Comparison of ENCODE assay signal across 8 cellular contexts in genomic region chr20:62366370-62367135, GRCh38. TPM values are rescaled to one million over a fixed set of nuclear protein-coding genes. Genes with fewer than 3 reads are reported as not detected.
A peak's percentile ranks its signal among the peaks of the same experiment; 100 is the strongest.
DNase-seq lines count a peak whose midpoint lies in the region; ATAC-seq and TF ChIP-seq lines count a peak whose summit lies in the region.

No MANE protein-coding gene starts in this region.

- H3K36me3 ChIP-seq in OCI-LY1 (ENCODE audit: insufficient read depth, low read length) (no peaks in the 10 kb centered on the region), esophagus squamous epithelium (peaks cover 0 to 10% (median 0%) of the 10 kb centered on the region in 3 donors), neural progenitor cell (no peaks in the 10 kb centered on the region)

- no peaks in the 10 kb centered on the region for H4K20me1 ChIP-seq in OCI-LY1 (ENCODE audit: insufficient read depth, low read length)
- H4K20me1 ChIP-seq in neural progenitor cell (ENCODE audit: low read depth) = peaks cover 51% of the 10 kb centered on the region

- no peaks in the 10 kb centered on the region for H3K9me2 ChIP-seq in OCI-LY1 (ENCODE audit: low read depth, low read length)

- no peaks in the 10 kb centered on the region for H3K9me3 ChIP-seq in OCI-LY1 (ENCODE audit: low read length)
- no peaks in the 10 kb centered on the region for H3K9me3 ChIP-seq in esophagus squamous epithelium
- H3K9me3 ChIP-seq in neural progenitor cell (ENCODE audit: low read depth) = no peaks in the 10 kb centered on the region

- ATAC-seq in GM21381 (IDR thresholded peaks at IDR 0.05; ENCODE audit: unreplicated experiment) = peak; percentile 19
- no peak for ATAC-seq in GM19023 (IDR thresholded peaks at IDR 0.05; ENCODE audit: unreplicated experiment)

- H3F3A ChIP-seq in OCI-LY1 (ENCODE audit: insufficient read depth, low read length) (no peaks in the 10 kb centered on the region), neural progenitor cell (ENCODE audit: low read depth) (peaks cover 68% of the 10 kb centered on the region)

- H2AFZ ChIP-seq in OCI-LY1 (ENCODE audit: low read length) (no peak overlapping the region), neural progenitor cell (replicated peaks) (no peak overlapping the region)

- H3K36me3 Mint-ChIP-seq in neural progenitor cell = no peaks in the 10 kb centered on the region
- H3K36me3 Mint-ChIP-seq in activated T-helper 2 cell treated with anti-CD3 and anti-CD28 coated beads, Interferon-gamma antibody, Interleukin-2, Interleukin-4, amounts not matched to agents 10 μg/mL and 5 μg/mL and 100 μg/mL, durations not matched to agents 14 hours and 24 hours and 36 hours (ENCODE audit: low read depth) = no peaks in the 10 kb centered on the region

- H3K4me1 Mint-ChIP-seq in neural progenitor cell = peaks cover 33% of the 10 kb centered on the region
- H3K4me1 Mint-ChIP-seq in activated T-helper 2 cell treated with anti-CD3 and anti-CD28 coated beads, Interferon-gamma antibody, Interleukin-2, Interleukin-4, amounts not matched to agents 10 μg/mL and 5 μg/mL and 100 μg/mL, durations not matched to agents 14 hours and 24 hours and 36 hours (ENCODE audit: low read depth) = peaks cover 4% of the 10 kb centered on the region

- TF ChIP-seq CTCF in OCI-LY1 (IDR thresholded peaks at IDR 0.05; ENCODE audit: low read length) (no peak), esophagus squamous epithelium (IDR thresholded peaks at IDR 0.05) (no peak), neural progenitor cell (IDR thresholded peaks at IDR 0.05) (no peak)

- H3K27ac ChIP-seq in OCI-LY1 (ENCODE audit: low read depth, low read length, poor library complexity, severe bottlenecking) (no peak overlapping the region), esophagus squamous epithelium (peak overlapping the region; percentile 85 to 99 (median 97)), neural progenitor cell (peak overlapping the region; percentile 53)

- H3K27me3 ChIP-seq in OCI-LY1 (ENCODE audit: insufficient read depth, low read length) (peaks cover 22% of the 10 kb centered on the region; the same call in 1 of the 2 replicates), esophagus squamous epithelium (peaks cover 0 to 30% (median 0%) of the 10 kb centered on the region in 4 donors), neural progenitor cell (no peaks in the 10 kb centered on the region)

- H3K4me2 ChIP-seq in OCI-LY1 (ENCODE audit: low read length) = peak overlapping the region; percentile 84
- H3K4me2 ChIP-seq in neural progenitor cell = peak overlapping the region; percentile 95

- TF ChIP-seq POLR2A in esophagus squamous epithelium (IDR thresholded peaks at IDR 0.05) = no peak

- 0% methylated on average over 2 of the region's 72 CpGs; no CpG with 5 or more reads in 1 of the 2 donors for whole genome bisulfite sequencing in esophagus squamous epithelium, 2 donors

- H3K27ac Mint-ChIP-seq in neural progenitor cell = no peak overlapping the region
- H3K27ac Mint-ChIP-seq in activated T-helper 2 cell treated with anti-CD3 and anti-CD28 coated beads, Interferon-gamma antibody, Interleukin-2, Interleukin-4, amounts not matched to agents 10 μg/mL and 5 μg/mL and 100 μg/mL, durations not matched to agents 14 hours and 24 hours and 36 hours = no peak overlapping the region

- no peak for DNase-seq in esophagus squamous epithelium (lab: John Stamatoyannopoulos, UW)
- DNase-seq in neural progenitor cell (ENCODE audit: low spot score) = peak; percentile 89
- no peak for DNase-seq in activated T-helper 2 cell treated with anti-CD3 and anti-CD28 coated beads, Interferon-gamma antibody, Interleukin-2, Interleukin-4, amounts not matched to agents 10 μg/mL and 5 μg/mL and 100 μg/mL, durations not matched to agents 14 hours and 24 hours and 36 hours (ENCODE audit: low spot score)
- no peak for DNase-seq in NK-92 treated with Interleukin-12 subunit alpha and Interleukin-12 subunit beta, amount 100 ng/mL, for 24 hours (lab: John Stamatoyannopoulos, UW)
- DNase-seq in activated CD4-positive, alpha-beta T cell treated with anti-CD3 and anti-CD28 coated beads for 48 hours = no peak

- H3K9me3 Mint-ChIP-seq in neural progenitor cell = no peaks in the 10 kb centered on the region
- no peaks in the 10 kb centered on the region for H3K9me3 Mint-ChIP-seq in activated T-helper 2 cell treated with anti-CD3 and anti-CD28 coated beads, Interferon-gamma antibody, Interleukin-2, Interleukin-4, amounts not matched to agents 10 μg/mL and 5 μg/mL and 100 μg/mL, durations not matched to agents 14 hours and 24 hours and 36 hours

- intact Hi-C loops in esophagus squamous epithelium (cut with DNase I) = no loop called here
- intact Hi-C loops in activated T-helper 2 cell treated with anti-CD3 and anti-CD28 coated beads, Interferon-gamma antibody, Interleukin-2, Interleukin-4, amounts not matched to agents 10 μg/mL and 5 μg/mL and 100 μg/mL, durations not matched to agents 14 hours and 24 hours and 36 hours (cut with micrococcal nuclease) = no loop called here

- H3K9ac ChIP-seq in OCI-LY1 (ENCODE audit: low read length) = peak overlapping the region; percentile 63
- H3K9ac ChIP-seq in neural progenitor cell = peak overlapping the region; percentile 75

- peak overlapping the region; percentile 76 for H3K4me3 Mint-ChIP-seq in neural progenitor cell
- H3K4me3 Mint-ChIP-seq in activated T-helper 2 cell treated with anti-CD3 and anti-CD28 coated beads, Interferon-gamma antibody, Interleukin-2, Interleukin-4, amounts not matched to agents 10 μg/mL and 5 μg/mL and 100 μg/mL, durations not matched to agents 14 hours and 24 hours and 36 hours (ENCODE audit: low read depth) = no peak overlapping the region

- H3K4me3 ChIP-seq in OCI-LY1 (ENCODE audit: low read depth, low read length, poor library complexity, severe bottlenecking) = peak overlapping the region; percentile 65
- H3K4me3 ChIP-seq in esophagus squamous epithelium = peak overlapping the region; percentile 69 to 95 (median 90)
- peak overlapping the region; percentile 98 for H3K4me3 ChIP-seq in neural progenitor cell

- peaks cover 16% of the 10 kb centered on the region for H3K4me1 ChIP-seq in OCI-LY1 (ENCODE audit: insufficient read depth, low read length, severe bottlenecking)
- H3K4me1 ChIP-seq in esophagus squamous epithelium = peaks cover 84 to 98% (median 93%) of the 10 kb centered on the region in 3 donors
- H3K4me1 ChIP-seq in neural progenitor cell = peaks cover 77% of the 10 kb centered on the region

- H3K27me3 Mint-ChIP-seq in neural progenitor cell (ENCODE audit: insufficient read depth, low read depth) = peaks cover 4% of the 10 kb centered on the region
- peaks cover 26% of the 10 kb centered on the region for H3K27me3 Mint-ChIP-seq in activated T-helper 2 cell treated with anti-CD3 and anti-CD28 coated beads, Interferon-gamma antibody, Interleukin-2, Interleukin-4, amounts not matched to agents 10 μg/mL and 5 μg/mL and 100 μg/mL, durations not matched to agents 14 hours and 24 hours and 36 hours (ENCODE audit: low read depth)

- no peaks in the 10 kb centered on the region for H3K79me2 ChIP-seq in OCI-LY1 (ENCODE audit: insufficient read depth, low read length)
- H3K79me2 ChIP-seq in neural progenitor cell (ENCODE audit: low read depth) = peaks cover 55% of the 10 kb centered on the region

RNA-seq across cellular contexts. Expression of gene LAMA5, which starts 0.6 kb away (rescaled TPM):
- total RNA-seq in esophagus squamous epithelium (100 to 1,000 TPM in 2 of 4 donors, 10 to 100 TPM in 2; 60.4 to 127 (median 98.9) TPM), neural progenitor cell (ENCODE audit: low replicate concordance) (12.1 and 63.9 TPM in 2 replicates)
- 3.1 and 3.9 TPM in 2 replicates for total RNA-seq in activated T-helper 2 cell treated with anti-CD3 and anti-CD28 coated beads, Interferon-gamma antibody, Interleukin-2, Interleukin-4, amounts not matched to agents 10 μg/mL and 5 μg/mL and 100 μg/mL, durations not matched to agents 14 hours and 24 hours and 36 hours

RNA-seq across cellular contexts. Expression of gene RPS21, which starts 20.4 kb away (rescaled TPM):
- 1,000 to 10,000 TPM in 3 of 4 donors, 100 to 1,000 TPM in 1; 819 to 3,701 (median 3,102) TPM for total RNA-seq in esophagus squamous epithelium
- 1,629 and 1,765 TPM in 2 replicates for total RNA-seq in neural progenitor cell (ENCODE audit: low replicate concordance)
- 2,020 and 2,085 TPM in 2 replicates for total RNA-seq in activated T-helper 2 cell treated with anti-CD3 and anti-CD28 coated beads, Interferon-gamma antibody, Interleukin-2, Interleukin-4, amounts not matched to agents 10 μg/mL and 5 μg/mL and 100 μg/mL, durations not matched to agents 14 hours and 24 hours and 36 hours

RNA-seq across cellular contexts. Expression of gene CABLES2, which starts 40.5 kb away (rescaled TPM):
- 1 to 10 TPM; 2.0 to 3.8 (median 2.2) TPM for total RNA-seq in esophagus squamous epithelium
- 8.1 and 13.8 TPM in 2 replicates for total RNA-seq in neural progenitor cell (ENCODE audit: low replicate concordance)
- 12.5 and 12.6 TPM in 2 replicates for total RNA-seq in activated T-helper 2 cell treated with anti-CD3 and anti-CD28 coated beads, Interferon-gamma antibody, Interleukin-2, Interleukin-4, amounts not matched to agents 10 μg/mL and 5 μg/mL and 100 μg/mL, durations not matched to agents 14 hours and 24 hours and 36 hours
